In the genomic region with DNA sequence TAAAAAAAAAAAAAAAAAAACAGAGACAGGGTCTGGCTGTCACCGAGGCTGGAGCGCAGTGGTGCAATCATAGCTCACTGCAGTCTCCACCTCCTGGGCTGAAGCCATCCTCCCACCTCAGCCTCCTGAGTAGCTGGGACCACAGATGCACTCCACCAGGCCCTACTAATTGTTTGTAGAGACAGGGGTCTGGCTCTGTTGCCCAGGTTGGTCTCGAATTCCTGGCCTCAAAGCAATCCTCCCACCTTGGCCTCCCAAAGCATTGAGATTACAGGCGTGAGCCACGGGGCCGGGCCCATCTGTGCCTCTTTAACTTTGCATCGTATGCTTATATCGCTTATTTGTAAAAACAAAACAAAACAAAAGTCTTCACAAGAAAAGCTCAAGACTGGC, we compare ENCODE assay signal across 8 cellular contexts. TPM values are rescaled to one million over a fixed set of nuclear protein-coding genes. Genes with fewer than 3 reads are reported as not detected.
A peak's percentile ranks its signal among the peaks of the same experiment; 100 is the strongest.
DNase-seq lines count a peak whose midpoint lies in the region; ATAC-seq lines count a peak whose summit lies in the region.

No MANE protein-coding gene starts in this region.

- no peaks in the 10 kb centered on the region; the same call in 1 of the 2 replicates for H3K9me3 ChIP-seq in iPS-20b (ENCODE audit: insufficient read depth, low read depth, low read length)

- H3K27me3 Mint-ChIP-seq in activated CD4-positive, alpha-beta T cell treated with anti-CD3 and anti-CD28 coated beads for 36 hours = no peaks in the 10 kb centered on the region
- no peaks in the 10 kb centered on the region for H3K27me3 Mint-ChIP-seq in activated naive CD4-positive, alpha-beta T cell treated with anti-CD3 and anti-CD28 coated beads, Interleukin-2, amount 50 U/mL, for 24 hours

- peak overlapping the region; percentile 73 for H3K4me3 ChIP-seq in iPS-20b (ENCODE audit: low read length)

- no peaks in the 10 kb centered on the region for H3K36me3 ChIP-seq in iPS-20b (ENCODE audit: insufficient read depth, low read depth, low read length)

- peaks cover 7% of the 10 kb centered on the region for H3K4me1 ChIP-seq in iPS-20b (ENCODE audit: insufficient read depth, low read length)

- peak; percentile 5 for ATAC-seq in activated CD4-positive, alpha-beta T cell treated with anti-CD3 and anti-CD28 coated beads for 36 hours
- no peak for ATAC-seq in stimulated activated naive CD8-positive, alpha-beta T cell treated with anti-CD3 and anti-CD28 coated beads, Interleukin-15, Interleukin-2, amounts not matched to agents 100 U/mL and 50 U/mL, for 24 hours
- no peak for ATAC-seq in GM21528 (IDR thresholded peaks at IDR 0.05; ENCODE audit: low FRiP score, unreplicated experiment)

- peak overlapping the region; percentile 86 for H3K27ac Mint-ChIP-seq in activated CD4-positive, alpha-beta T cell treated with anti-CD3 and anti-CD28 coated beads for 36 hours
- H3K27ac Mint-ChIP-seq in activated naive CD4-positive, alpha-beta T cell treated with anti-CD3 and anti-CD28 coated beads, Interleukin-2, amount 50 U/mL, for 24 hours = peak overlapping the region; percentile 90

- DNase-seq in activated CD4-positive, alpha-beta T cell treated with anti-CD3 and anti-CD28 coated beads for 36 hours = peak; percentile 64
- no peak for DNase-seq in activated CD4-positive, alpha-beta T cell treated with anti-CD3 and anti-CD28 coated beads for 4 hours
- DNase-seq in stimulated activated naive CD8-positive, alpha-beta T cell treated with anti-CD3 and anti-CD28 coated beads, Interleukin-15, Interleukin-2, amounts not matched to agents 100 U/mL and 50 U/mL, for 24 hours = peak; percentile 40
- no peak for DNase-seq in NCI-H146 treated with DMSO at 0.1 percent for 48 hours (lab: John Stamatoyannopoulos, UW; ENCODE audit: unreplicated experiment)
- no peak for DNase-seq in T-helper 9 cell

- intact Hi-C loops in activated CD4-positive, alpha-beta T cell treated with anti-CD3 and anti-CD28 coated beads for 36 hours (cut with DNase I, micrococcal nuclease) = loop anchor here (2.0 to 5.0 kb wide), 2 partner anchors 88 to 1364 kb away; partner anchors contain the start of genes FADD (in 1 of the 2) and TESMIN (in 1 of the 2)

- no peak overlapping the region for H3K27ac ChIP-seq in iPS-20b (ENCODE audit: low read length)

- H3K4me1 Mint-ChIP-seq in activated CD4-positive, alpha-beta T cell treated with anti-CD3 and anti-CD28 coated beads for 36 hours = peaks cover 45% of the 10 kb centered on the region
- peaks cover 49% of the 10 kb centered on the region for H3K4me1 Mint-ChIP-seq in activated naive CD4-positive, alpha-beta T cell treated with anti-CD3 and anti-CD28 coated beads, Interleukin-2, amount 50 U/mL, for 24 hours

- POLR2A ChIA-PET in activated CD4-positive, alpha-beta T cell treated with anti-CD3 and anti-CD28 coated beads for 36 hours (lab: Charles Lee) = interaction anchor here (0.6 to 0.7 kb wide), 2 partner anchors 36 to 112 kb away, joined by 3 to 4 read pairs; no protein-coding TSS in a partner anchor

- CTCF ChIA-PET in activated CD4-positive, alpha-beta T cell treated with anti-CD3 and anti-CD28 coated beads for 36 hours (lab: Charles Lee) = no interaction called here

- H3K27me3 ChIP-seq in iPS-20b (ENCODE audit: insufficient read depth, low read length) = peaks cover 54% of the 10 kb centered on the region

- peak overlapping the region; percentile 81 for H3K4me3 Mint-ChIP-seq in activated CD4-positive, alpha-beta T cell treated with anti-CD3 and anti-CD28 coated beads for 36 hours
- H3K4me3 Mint-ChIP-seq in activated naive CD4-positive, alpha-beta T cell treated with anti-CD3 and anti-CD28 coated beads, Interleukin-2, amount 50 U/mL, for 24 hours = peak overlapping the region; percentile 88

- no peaks in the 10 kb centered on the region for H3K36me3 Mint-ChIP-seq in activated CD4-positive, alpha-beta T cell treated with anti-CD3 and anti-CD28 coated beads for 36 hours (ENCODE audit: low read depth)
- no peaks in the 10 kb centered on the region for H3K36me3 Mint-ChIP-seq in activated naive CD4-positive, alpha-beta T cell treated with anti-CD3 and anti-CD28 coated beads, Interleukin-2, amount 50 U/mL, for 24 hours

- H3K9me3 Mint-ChIP-seq in activated CD4-positive, alpha-beta T cell treated with anti-CD3 and anti-CD28 coated beads for 36 hours (ENCODE audit: low read depth) = no peaks in the 10 kb centered on the region
- no peaks in the 10 kb centered on the region for H3K9me3 Mint-ChIP-seq in activated naive CD4-positive, alpha-beta T cell treated with anti-CD3 and anti-CD28 coated beads, Interleukin-2, amount 50 U/mL, for 24 hours

- H3K9ac ChIP-seq in iPS-20b (ENCODE audit: low read depth, low read length) = peak overlapping the region; percentile 60; the same call in 1 of the 2 replicates

RNA-seq across cellular contexts. Expression of gene CPT1A, which starts 3.1 kb away (rescaled TPM):
- 10 to 100 TPM; 23.3 to 25.4 TPM for total RNA-seq in activated CD4-positive, alpha-beta T cell treated with anti-CD3 and anti-CD28 coated beads for 36 hours

Comparison
In these comparisons a context has a peak if more than half of its experiments do, and no peak if none do; other contexts are left out.
1. DNase-seq: peak in activated CD4-positive, alpha-beta T cell treated with anti-CD3 and anti-CD28 coated beads for 36 hours (single experiment) and stimulated activated naive CD8-positive, alpha-beta T cell treated with anti-CD3 and anti-CD28 coated beads, Interleukin-15, Interleukin-2, amounts not matched to agents 100 U/mL and 50 U/mL, for 24 hours (single experiment); none in activated CD4-positive, alpha-beta T cell treated with anti-CD3 and anti-CD28 coated beads for 4 hours (0 of 2), NCI-H146 treated with DMSO at 0.1 percent for 48 hours (single experiment) and T-helper 9 cell (single experiment).